ENCODE assay signal across 1 cellular context in the genomic region with DNA sequence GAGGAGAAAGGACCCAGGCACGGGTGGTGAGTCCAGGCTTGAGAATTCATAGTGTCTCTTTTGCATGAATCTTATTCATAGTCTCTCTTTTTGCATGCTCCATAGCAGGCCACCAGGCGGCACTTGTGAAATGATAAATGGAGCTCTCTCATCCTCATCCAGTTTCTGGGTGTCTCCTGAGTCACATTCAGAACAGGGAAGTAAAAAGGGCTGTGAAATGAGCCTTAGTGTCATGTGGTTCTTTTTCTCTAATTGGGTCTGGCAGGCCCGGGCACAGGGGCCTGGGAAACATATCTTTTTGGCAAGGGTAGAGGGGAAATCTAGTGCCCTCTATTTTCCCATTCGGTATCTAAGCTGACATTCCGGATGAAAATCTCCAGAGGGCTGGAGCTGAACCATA.
TF ChIP-seq lines count a peak whose summit lies in the region.

No MANE protein-coding gene starts in this region.

TF ChIP-seq in SK-N-SH, 30 proteins besides CTCF, POLR2A, EP300 and RAD21 (continued from another document):
- TF ChIP-seq, protein P1, sequence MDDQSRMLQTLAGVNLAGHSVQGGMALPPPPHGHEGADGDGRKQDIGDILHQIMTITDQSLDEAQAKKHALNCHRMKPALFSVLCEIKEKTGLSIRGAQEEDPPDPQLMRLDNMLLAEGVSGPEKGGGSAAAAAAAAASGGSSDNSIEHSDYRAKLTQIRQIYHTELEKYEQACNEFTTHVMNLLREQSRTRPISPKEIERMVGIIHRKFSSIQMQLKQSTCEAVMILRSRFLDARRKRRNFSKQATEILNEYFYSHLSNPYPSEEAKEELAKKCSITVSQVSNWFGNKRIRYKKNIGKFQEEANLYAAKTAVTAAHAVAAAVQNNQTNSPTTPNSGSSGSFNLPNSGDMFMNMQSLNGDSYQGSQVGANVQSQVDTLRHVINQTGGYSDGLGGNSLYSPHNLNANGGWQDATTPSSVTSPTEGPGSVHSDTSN (IDR thresholded peaks at IDR 0.05): peak; percentile 91
- TF ChIP-seq FOSL2 (IDR thresholded peaks at IDR 0.05; ENCODE audit: borderline replicate concordance, low read depth): peak; percentile 50; the same call in 1 of the 2 replicates
- TF ChIP-seq, protein P2, sequence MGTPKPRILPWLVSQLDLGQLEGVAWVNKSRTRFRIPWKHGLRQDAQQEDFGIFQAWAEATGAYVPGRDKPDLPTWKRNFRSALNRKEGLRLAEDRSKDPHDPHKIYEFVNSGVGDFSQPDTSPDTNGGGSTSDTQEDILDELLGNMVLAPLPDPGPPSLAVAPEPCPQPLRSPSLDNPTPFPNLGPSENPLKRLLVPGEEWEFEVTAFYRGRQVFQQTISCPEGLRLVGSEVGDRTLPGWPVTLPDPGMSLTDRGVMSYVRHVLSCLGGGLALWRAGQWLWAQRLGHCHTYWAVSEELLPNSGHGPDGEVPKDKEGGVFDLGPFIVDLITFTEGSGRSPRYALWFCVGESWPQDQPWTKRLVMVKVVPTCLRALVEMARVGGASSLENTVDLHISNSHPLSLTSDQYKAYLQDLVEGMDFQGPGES (IDR thresholded peaks at IDR 0.05; ENCODE audit: low read depth, low read length): no peak
- TF ChIP-seq CHD2 (IDR thresholded peaks at IDR 0.05; ENCODE audit: low read length, partially characterized antibody): no peak
- TF ChIP-seq, protein P3, sequence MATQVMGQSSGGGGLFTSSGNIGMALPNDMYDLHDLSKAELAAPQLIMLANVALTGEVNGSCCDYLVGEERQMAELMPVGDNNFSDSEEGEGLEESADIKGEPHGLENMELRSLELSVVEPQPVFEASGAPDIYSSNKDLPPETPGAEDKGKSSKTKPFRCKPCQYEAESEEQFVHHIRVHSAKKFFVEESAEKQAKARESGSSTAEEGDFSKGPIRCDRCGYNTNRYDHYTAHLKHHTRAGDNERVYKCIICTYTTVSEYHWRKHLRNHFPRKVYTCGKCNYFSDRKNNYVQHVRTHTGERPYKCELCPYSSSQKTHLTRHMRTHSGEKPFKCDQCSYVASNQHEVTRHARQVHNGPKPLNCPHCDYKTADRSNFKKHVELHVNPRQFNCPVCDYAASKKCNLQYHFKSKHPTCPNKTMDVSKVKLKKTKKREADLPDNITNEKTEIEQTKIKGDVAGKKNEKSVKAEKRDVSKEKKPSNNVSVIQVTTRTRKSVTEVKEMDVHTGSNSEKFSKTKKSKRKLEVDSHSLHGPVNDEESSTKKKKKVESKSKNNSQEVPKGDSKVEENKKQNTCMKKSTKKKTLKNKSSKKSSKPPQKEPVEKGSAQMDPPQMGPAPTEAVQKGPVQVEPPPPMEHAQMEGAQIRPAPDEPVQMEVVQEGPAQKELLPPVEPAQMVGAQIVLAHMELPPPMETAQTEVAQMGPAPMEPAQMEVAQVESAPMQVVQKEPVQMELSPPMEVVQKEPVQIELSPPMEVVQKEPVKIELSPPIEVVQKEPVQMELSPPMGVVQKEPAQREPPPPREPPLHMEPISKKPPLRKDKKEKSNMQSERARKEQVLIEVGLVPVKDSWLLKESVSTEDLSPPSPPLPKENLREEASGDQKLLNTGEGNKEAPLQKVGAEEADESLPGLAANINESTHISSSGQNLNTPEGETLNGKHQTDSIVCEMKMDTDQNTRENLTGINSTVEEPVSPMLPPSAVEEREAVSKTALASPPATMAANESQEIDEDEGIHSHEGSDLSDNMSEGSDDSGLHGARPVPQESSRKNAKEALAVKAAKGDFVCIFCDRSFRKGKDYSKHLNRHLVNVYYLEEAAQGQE (IDR thresholded peaks at IDR 0.05; ENCODE audit: low read depth, low read length): 0 out of 2 replicates have a peak, but pooled peaks have one; percentile 15
- no peak for TF ChIP-seq GATA2 (CRISPR knock-in tag; IDR thresholded peaks at IDR 0.05)
- 0 out of 2 replicates have a peak, but pooled peaks have one; percentile 14 for TF ChIP-seq SIN3A (IDR thresholded peaks at IDR 0.05; ENCODE audit: borderline replicate concordance, low read depth, low read length)
- TF ChIP-seq FOXJ3 (CRISPR knock-in tag; IDR thresholded peaks at IDR 0.05): no peak
- TF ChIP-seq GABPA (IDR thresholded peaks at IDR 0.05; ENCODE audit: low read depth): no peak
